Comparison of ENCODE assay signal across 1 cellular context in genomic region chr3:113664523-113665094, GRCh38.
TF ChIP-seq lines count a peak whose summit lies in the region.

No MANE protein-coding gene starts in this region.

TF ChIP-seq in liver, 16 proteins besides CTCF, POLR2A, EP300 and RAD21:
- no peak for TF ChIP-seq MAX (IDR thresholded peaks at IDR 0.05)
